1 cellular context compared by ENCODE assay signal in the genomic region with DNA sequence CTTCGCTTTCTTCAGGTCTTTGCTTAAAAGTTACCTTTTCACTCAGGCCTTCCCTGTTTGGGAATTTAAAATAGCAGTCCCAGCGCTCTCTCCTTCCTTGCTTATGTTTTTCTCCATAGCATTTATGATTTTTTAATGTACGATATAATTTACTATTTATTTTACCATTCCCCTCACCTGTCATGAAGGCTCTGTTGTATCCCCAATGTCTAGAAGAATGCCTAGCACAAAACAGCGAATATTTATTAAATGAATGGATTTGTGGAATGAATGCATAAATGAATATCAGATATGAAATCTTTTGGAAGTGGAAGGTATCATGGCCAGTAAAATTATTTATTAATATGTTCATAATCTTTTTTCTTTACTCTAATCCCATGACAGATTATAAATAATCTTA.
TF ChIP-seq lines count a peak whose summit lies in the region.

No MANE protein-coding gene starts in this region.

TF ChIP-seq in GM23338, 12 proteins besides CTCF, POLR2A, EP300 and RAD21 (continued from another document):
- TF ChIP-seq ZNF114 (CRISPR knock-in tag; IDR thresholded peaks at IDR 0.05), result no peak
- TF ChIP-seq ZNF331 (CRISPR knock-in tag; IDR thresholded peaks at IDR 0.05; ENCODE audit: low read depth), result no peak
- TF ChIP-seq POLR2AphosphoS5 (IDR thresholded peaks at IDR 0.05; ENCODE audit: low read depth), result no peak
- no peak for TF ChIP-seq REST (IDR thresholded peaks at IDR 0.05; ENCODE audit: unreplicated experiment)
- no peak for TF ChIP-seq STAT1 (IDR thresholded peaks at IDR 0.05; ENCODE audit: unreplicated experiment)
- TF ChIP-seq EZH2 (IDR thresholded peaks at IDR 0.05; ENCODE audit: low read depth, unreplicated experiment), result no peak
- no peak for TF ChIP-seq EZH2phosphoT487 (IDR thresholded peaks at IDR 0.05; ENCODE audit: unreplicated experiment)
- no peak for TF ChIP-seq CREB1 (CRISPR knock-in tag; IDR thresholded peaks at IDR 0.05; ENCODE audit: low read depth)
